ENCODE assay signal across 10 cellular contexts in genomic region chr19:18972301-18972831, GRCh38. TPM values are rescaled to one million over a fixed set of nuclear protein-coding genes. Genes with fewer than 3 reads are reported as not detected.
DNase-seq lines count a peak whose midpoint lies in the region; ATAC-seq and TF ChIP-seq lines count a peak whose summit lies in the region.
"Had no signal": no experiment of that assay in that cellular context is flagged by ENCODE, and none has a peak within 500 bp of the region (broad histone marks: within the 10 kb centered on the region; RNA-seq: fewer than 3 reads in every experiment).

No MANE protein-coding gene starts in this region.

- intact Hi-C loops in heart right ventricle (cut with DNase I), result no loop called here
- intact Hi-C loops in spleen (cut with DNase I; ENCODE audit: low total_unique reads), result no loop called here

- ATAC-seq in heart right ventricle (peak; percentile 31 to 70 (median 36)), GM21390 (IDR thresholded peaks at IDR 0.05; ENCODE audit: unreplicated experiment) (no peak)
- ATAC-seq: GM23338 had no signal

- H3K27ac ChIP-seq in heart right ventricle (peak overlapping the region in 6 of 10 donors; percentile 14 to 85 (median 35)), spleen (peak overlapping the region; percentile 60 to 91 (median 88))

- H3K27me3 ChIP-seq in heart right ventricle, result peaks cover 0 to 3% (median 0%) of the 10 kb centered on the region in 7 donors
- H3K27me3 ChIP-seq in spleen (replicated peaks in 1 of 7), result peaks cover 0 to 15% (median 0%) of the 10 kb centered on the region in 7 donors

- WGBS in heart right ventricle, 2 donors, result 27 to 40% methylated on average over 12 of the region's 12 CpGs
- WGBS in spleen, 5 donors, result 8 to 25% (median 16%) methylated on average over 12 of the region's 12 CpGs

- no peak for TF ChIP-seq POLR2A in spleen (IDR thresholded peaks at IDR 0.05)

- H3K36me3 ChIP-seq in heart right ventricle (no peaks in the 10 kb centered on the region), spleen (no peaks in the 10 kb centered on the region)

- H3K4me3 ChIP-seq in heart right ventricle (peak overlapping the region in 2 of 10 donors; percentile 4 to 6), spleen (peak overlapping the region in 1 of 8 donors; percentile 28)
- H3K4me3 ChIP-seq: GM23338 had no signal

- peak; percentile 57 for DNase-seq in HT1080 (ENCODE audit: low read depth)
- peak; percentile 53 for DNase-seq in UCSD-AML1 (lab: John Stamatoyannopoulos, UW; ENCODE audit: unreplicated experiment)
- DNase-seq in heart right ventricle, result no peak
- no peak for DNase-seq in spleen
- DNase-seq in NCI-H69 (lab: John Stamatoyannopoulos, UW), result no peak
- DNase-seq in DMS53 treated with DMSO at 0.1 percent for 48 hours (lab: John Stamatoyannopoulos, UW; ENCODE audit: unreplicated experiment), result no peak
- DNase-seq in stimulated activated CD4-positive, alpha-beta T cell treated with anti-CD3 and anti-CD28 coated beads, Interleukin-4, amount 100 ng/mL, for 4 hours, result no peak
- DNase-seq: activated T-cell treated with anti-CD3 and anti-CD28 coated beads, Interleukin-2, amount 50 U/mL, for 1 hour had no signal

- TF ChIP-seq CTCF in heart right ventricle (IDR thresholded peaks at IDR 0.05), result no peak
- TF ChIP-seq CTCF in spleen (IDR thresholded peaks at IDR 0.05 in 8 of 11, conservative IDR thresholded peaks at IDR 0.05 in 3 of 11), result no peak

- peaks cover 0 to 4% (median 0%) of the 10 kb centered on the region in 11 donors for H3K9me3 ChIP-seq in heart right ventricle
- peaks cover 0 to 5% (median 0%) of the 10 kb centered on the region in 8 donors for H3K9me3 ChIP-seq in spleen

- H3K4me1 ChIP-seq in heart right ventricle, result peaks cover 0 to 54% (median 22%) of the 10 kb centered on the region in 9 donors
- peaks cover 0 to 75% (median 42%) of the 10 kb centered on the region in 6 donors for H3K4me1 ChIP-seq in spleen

RNA-seq across cellular contexts. Expression of gene HOMER3, which starts 31.3 kb away (rescaled TPM):
- total RNA-seq in HT1080 (2014; rRNA removed; shearing (Covaris generic)), result 70.4 and 73.3 TPM in 2 replicates
- polyA plus RNA-seq in HT1080 (2015; cell fraction: cytosol; rRNA removed), result 51.6 and 57.7 TPM in 2 replicates
- 27.8 and 41.4 TPM in 2 replicates for polyA plus RNA-seq in HT1080 (2015; cell fraction: nucleus; rRNA removed)
- total RNA-seq in heart right ventricle (10 to 100 TPM; 10.4 to 23.2 (median 13.6) TPM), spleen (100 to 1,000 TPM in 2 of 7 donors, 10 to 100 TPM in 5; 23.0 to 197 (median 80.0) TPM)
- polyA plus RNA-seq in heart right ventricle (10 to 100 TPM; 20.8 to 24.8 TPM), spleen (100 to 1,000 TPM in 2 of 3 donors, 10 to 100 TPM in 1; 22.4 to 279 (median 148) TPM)

RNA-seq across cellular contexts. Expression of gene DDX49, which starts 52.9 kb away (rescaled TPM):
- 137 and 139 TPM in 2 replicates for total RNA-seq in HT1080 (2014; rRNA removed; shearing (Covaris generic))
- 53.8 and 58.4 TPM in 2 replicates for polyA plus RNA-seq in HT1080 (2015; cell fraction: cytosol; rRNA removed)
- 62.5 and 80.0 TPM in 2 replicates for polyA plus RNA-seq in HT1080 (2015; cell fraction: nucleus; rRNA removed)
- 10 to 100 TPM; 16.2 to 29.8 (median 21.3) TPM for total RNA-seq in heart right ventricle
- 10 to 100 TPM; 44.4 to 74.5 TPM for polyA plus RNA-seq in heart right ventricle
- 10 to 100 TPM; 31.0 to 42.6 (median 34.8) TPM for total RNA-seq in spleen
- 10 to 100 TPM; 37.4 to 48.0 (median 38.7) TPM for polyA plus RNA-seq in spleen

RNA-seq across cellular contexts. Expression of gene COPE, which starts 53.2 kb away (rescaled TPM):
- 352 and 410 TPM in 2 replicates for total RNA-seq in HT1080 (2014; rRNA removed; shearing (Covaris generic))
- 243 and 328 TPM in 2 replicates for polyA plus RNA-seq in HT1080 (2015; cell fraction: cytosol; rRNA removed)
- polyA plus RNA-seq in HT1080 (2015; cell fraction: nucleus; rRNA removed), result 173 and 180 TPM in 2 replicates
- total RNA-seq in heart right ventricle, result 100 to 1,000 TPM; 102 to 157 (median 117) TPM
- polyA plus RNA-seq in heart right ventricle, result 100 to 1,000 TPM; 166 to 302 TPM
- total RNA-seq in spleen, result 100 to 1,000 TPM; 135 to 261 (median 158) TPM
- polyA plus RNA-seq in spleen, result 100 to 1,000 TPM; 164 to 248 (median 196) TPM

Comparison
In these comparisons a context has a peak if more than half of its experiments do, and no peak if none do; other contexts are left out.
1. DNase-seq: peak in HT1080 (single experiment) and UCSD-AML1 (single experiment); none in heart right ventricle (0 of 2), spleen (single experiment), NCI-H69 (single experiment), DMS53 treated with DMSO at 0.1 percent for 48 hours (single experiment) and stimulated activated CD4-positive, alpha-beta T cell treated with anti-CD3 and anti-CD28 coated beads, Interleukin-4, amount 100 ng/mL, for 4 hours (0 of 2).